ENCODE assay signal across 10 cellular contexts in the genomic region with DNA sequence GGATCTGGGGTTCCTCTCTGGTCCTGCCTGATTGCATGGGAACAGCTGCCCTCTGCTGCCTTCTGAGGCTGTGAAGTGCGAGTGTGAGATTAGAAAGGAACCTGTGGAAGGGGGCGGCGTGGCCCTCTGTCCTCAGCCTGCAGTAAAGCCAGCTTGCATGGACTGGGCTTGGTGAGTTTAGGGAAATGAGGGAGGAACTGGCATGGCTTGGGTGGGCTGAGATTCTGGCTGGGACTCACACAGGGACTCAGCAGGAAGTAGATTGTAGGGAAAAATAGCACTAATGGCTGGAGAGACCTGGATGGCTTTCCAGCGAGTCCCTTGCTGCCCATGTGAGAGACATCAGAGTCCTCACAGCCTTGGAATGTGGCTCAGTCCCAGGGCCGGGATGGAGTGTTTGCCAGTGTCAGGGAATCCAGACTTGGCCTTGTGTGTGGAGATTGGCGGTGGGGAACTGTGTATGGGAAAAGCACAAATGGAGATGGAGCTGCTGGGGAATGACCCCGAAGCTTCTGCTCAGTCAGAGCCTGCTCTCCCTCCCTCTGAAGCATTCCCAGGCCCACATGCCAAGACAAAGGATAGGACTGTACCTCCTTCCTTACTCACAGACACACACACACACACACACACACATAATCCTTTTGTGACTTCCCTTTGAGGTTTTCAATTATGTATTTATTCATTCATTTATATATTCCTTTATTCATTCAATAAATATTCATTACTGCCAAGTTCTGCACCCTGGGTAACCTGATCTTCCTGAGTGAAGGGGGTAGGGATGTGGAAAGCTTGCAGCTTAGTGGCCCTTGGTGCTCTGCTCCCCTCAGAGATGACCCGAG.
DNase-seq lines count a peak whose midpoint lies in the region; ATAC-seq and TF ChIP-seq lines count a peak whose summit lies in the region.
"Had no signal": no experiment of that assay in that cellular context is flagged by ENCODE, and none has a peak within 500 bp of the region (broad histone marks: within the 10 kb centered on the region; RNA-seq: fewer than 3 reads in every experiment).

No MANE protein-coding gene starts in this region.

- H3K4me3 Mint-ChIP-seq in MCF 10A (ENCODE audit: unreplicated experiment) (no peak overlapping the region), chondrocyte (ENCODE audit: unreplicated experiment) (no peak overlapping the region)
- H3K4me3 Mint-ChIP-seq: T-helper 17 cell had no signal

- no peak overlapping the region for H2AFZ ChIP-seq in mammary epithelial cell (ENCODE audit: low read depth, low read length)

- no peak overlapping the region for H3K4me2 ChIP-seq in mammary epithelial cell (ENCODE audit: insufficient read depth, low read depth, low read length)

- H3K27ac ChIP-seq in mammary epithelial cell (ENCODE audit: insufficient read depth, low read depth, low read length) (no peak overlapping the region), upper lobe of right lung (no peak overlapping the region)

- ATAC-seq in upper lobe of right lung (peak; percentile 78), GM21529 (IDR thresholded peaks at IDR 0.05; ENCODE audit: unreplicated experiment) (no peak)
- ATAC-seq: T-helper 17 cell had no signal

- no peaks in the 10 kb centered on the region for H3K36me3 ChIP-seq in mammary epithelial cell (ENCODE audit: insufficient read depth, low read length)
- no peaks in the 10 kb centered on the region for H3K36me3 ChIP-seq in upper lobe of right lung

- peak in 1 of 2 donors; percentile 24 for TF ChIP-seq CTCF in mammary epithelial cell (conservative IDR thresholded peaks at IDR 0.05 in 1 of 2, IDR thresholded peaks at IDR 0.05 in 1 of 2; ENCODE audit: extremely low read depth in 1 of 2, insufficient read depth in 1 of 2, low read depth in 1 of 2, low read length in 2 of 2)
- no peak for TF ChIP-seq CTCF in MCF 10A (IDR thresholded peaks at IDR 0.05; ENCODE audit: unreplicated experiment)
- TF ChIP-seq CTCF in chondrocyte (IDR thresholded peaks at IDR 0.05): no peak
- TF ChIP-seq CTCF in upper lobe of right lung (IDR thresholded peaks at IDR 0.05): no peak

- H3K27me3 Mint-ChIP-seq in MCF 10A (ENCODE audit: insufficient read depth, unreplicated experiment) (no peaks in the 10 kb centered on the region), chondrocyte (ENCODE audit: low read depth) (no peaks in the 10 kb centered on the region)

- H3K9me3 Mint-ChIP-seq in MCF 10A (ENCODE audit: unreplicated experiment): no peaks in the 10 kb centered on the region
- H3K9me3 Mint-ChIP-seq in chondrocyte (ENCODE audit: low read depth): no peaks in the 10 kb centered on the region

- H3K79me2 ChIP-seq in mammary epithelial cell (ENCODE audit: insufficient read depth, low read length): no peaks in the 10 kb centered on the region

- H4K20me1 ChIP-seq in mammary epithelial cell (ENCODE audit: insufficient read depth, low read length): no peaks in the 10 kb centered on the region

- no peak overlapping the region for H3K9ac ChIP-seq in mammary epithelial cell (ENCODE audit: insufficient read depth, low read length)

- H3K4me1 ChIP-seq in mammary epithelial cell (ENCODE audit: insufficient read depth, low read length) (no peaks in the 10 kb centered on the region), upper lobe of right lung (peaks cover 6% of the 10 kb centered on the region)

- POLR2A ChIA-PET in MCF 10A (lab: Yijun Ruan, JAX): interaction anchor here (0.6 kb wide), 1 partner anchor 768 kb away, joined by 3 read pairs; no protein-coding TSS in a partner anchor

- H3K36me3 Mint-ChIP-seq in MCF 10A (ENCODE audit: insufficient read depth, unreplicated experiment) (no peaks in the 10 kb centered on the region), chondrocyte (ENCODE audit: low read depth) (no peaks in the 10 kb centered on the region)

- H3K4me1 Mint-ChIP-seq in MCF 10A (ENCODE audit: insufficient read depth, unreplicated experiment): peaks cover 6% of the 10 kb centered on the region
- peaks cover 22% of the 10 kb centered on the region for H3K4me1 Mint-ChIP-seq in chondrocyte (ENCODE audit: low read depth)

- H3K9me3 ChIP-seq in mammary epithelial cell (replicated peaks; ENCODE audit: insufficient read depth, low read length): no peaks in the 10 kb centered on the region
- H3K9me3 ChIP-seq in upper lobe of right lung: no peaks in the 10 kb centered on the region

- in situ Hi-C loops in mammary epithelial cell (cut with MboI; ENCODE audit: low sequenced_read_pairs in 2 of 2): no loop called here

- dilution Hi-C loops in mammary epithelial cell (cut with HindIII; ENCODE audit: low sequenced_read_pairs): no loop called here

- CTCF ChIA-PET in mammary epithelial cell (lab: Charles Lee; ENCODE audit: low non-redundant PET): interaction anchor here (0.5 kb wide), 1 partner anchor 88 kb away, joined by 3 read pairs; no protein-coding TSS in a partner anchor
- CTCF ChIA-PET in MCF 10A (lab: Yijun Ruan, JAX): interaction anchor here (0.6 to 0.9 kb wide), 2 partner anchors 16 to 83 kb away, joined by 3 read pairs; no protein-coding TSS in a partner anchor

- no peak overlapping the region for H3K4me3 ChIP-seq in mammary epithelial cell (replicated peaks in 1 of 3; ENCODE audit: insufficient read depth in 1 of 3, low read depth in 2 of 3, low read length in 3 of 3)
- no peak overlapping the region for H3K4me3 ChIP-seq in upper lobe of right lung

- H3K27ac Mint-ChIP-seq in MCF 10A (ENCODE audit: low read depth, unreplicated experiment): no peak overlapping the region
- H3K27ac Mint-ChIP-seq in chondrocyte (ENCODE audit: unreplicated experiment): peak overlapping the region; percentile 45
- H3K27ac Mint-ChIP-seq: T-helper 17 cell had no signal

- intact Hi-C loops in mammary epithelial cell (cut with micrococcal nuclease) (loop anchor here (10.0 kb wide), 1 partner anchor 133 kb away; the partner anchor contains the start of gene LIPG), MCF 10A (cut with micrococcal nuclease) (no loop called here), upper lobe of right lung (cut with DNase I) (no loop called here)

- DNase-seq in mammary epithelial cell (peak; percentile 26), MCF 10A (ENCODE audit: unreplicated experiment) (no peak), chondrocyte (ENCODE audit: low spot score) (no peak), left kidney (ENCODE audit: low read depth, low spot score) (peak; percentile 53), upper lobe of right lung (no peak), pons (ENCODE audit: low spot score) (no peak)
- no peak for DNase-seq in activated CD4-positive, alpha-beta T cell treated with anti-CD3 and anti-CD28 coated beads, Interleukin-2, amount 50 U/mL, for 1 hour
- DNase-seq: AML-193, T-helper 17 cell had no signal

- BruUV-seq in mammary epithelial cell (replicated peaks; lab: Mats Ljungman, UMichigan) (no TSS peak), MCF 10A (replicated peaks; lab: Mats Ljungman, UMichigan) (no TSS peak)

- no peaks in the 10 kb centered on the region for H3K27me3 ChIP-seq in mammary epithelial cell (ENCODE audit: insufficient read depth, low read length)
- H3K27me3 ChIP-seq in upper lobe of right lung: no peaks in the 10 kb centered on the region

- 75% methylated on average over 7 of the region's 8 CpGs for WGBS in mammary epithelial cell (ENCODE audit: low coverage, missing lambda C conversion rate)

Comparison
In these comparisons a context has a peak if more than half of its experiments do, and no peak if none do; other contexts are left out.
1. DNase-seq: peak in mammary epithelial cell (single experiment) and left kidney (single experiment); none in MCF 10A (single experiment), chondrocyte (single experiment), upper lobe of right lung (single experiment), activated CD4-positive, alpha-beta T cell treated with anti-CD3 and anti-CD28 coated beads, Interleukin-2, amount 50 U/mL, for 1 hour (single experiment) and pons (single experiment).